Comparison of ENCODE assay signal across 1 cellular context in genomic region chr18:21262979-21263378, GRCh38.
A peak's percentile ranks its signal among the peaks of the same experiment; 100 is the strongest.
TF ChIP-seq lines count a peak whose summit lies in the region.

No MANE protein-coding gene starts in this region.

TF ChIP-seq in HepG2, 621 proteins besides CTCF, POLR2A, EP300 and RAD21:
- TF ChIP-seq MAFK (conservative IDR thresholded peaks at IDR 0.05 in 1 of 2, IDR thresholded peaks at IDR 0.05 in 1 of 2; ENCODE audit: low read length in 2 of 2), result peak; percentile 98 to 99
- TF ChIP-seq MAFF (IDR thresholded peaks at IDR 0.05; ENCODE audit: low read depth, low read length), result peak; percentile 99
- no peak for TF ChIP-seq ZNF468 (CRISPR knock-in tag; IDR thresholded peaks at IDR 0.05)
- TF ChIP-seq SOX13 (IDR thresholded peaks at IDR 0.05), result no peak
- TF ChIP-seq SOX13 (CRISPR knock-in tag; conservative IDR thresholded peaks at IDR 0.05 in 1 of 2, IDR thresholded peaks at IDR 0.05 in 1 of 2), result peak in 1 of 2 experiments; percentile 25; a peak in 1 of 4 replicates
- no peak for TF ChIP-seq PHF21A (CRISPR knock-in tag; IDR thresholded peaks at IDR 0.05)
